In genomic region chr12:68675098-68675842, GRCh38 we compare ENCODE assay signal across 8 cellular contexts. TPM values are rescaled to one million over a fixed set of nuclear protein-coding genes. Genes with fewer than 3 reads are reported as not detected.
DNase-seq lines count a peak whose midpoint lies in the region; ATAC-seq and TF ChIP-seq lines count a peak whose summit lies in the region.
"Had no signal": no experiment of that assay in that cellular context is flagged by ENCODE, and none has a peak within 500 bp of the region (broad histone marks: within the 10 kb centered on the region; RNA-seq: fewer than 3 reads in every experiment).

No MANE protein-coding gene starts in this region.

- intact Hi-C loops in stomach (cut with DNase I; ENCODE audit: low total_unique reads): no loop called here

- no peak for TF ChIP-seq EP300 in stomach (IDR thresholded peaks at IDR 0.05)

- no peaks in the 10 kb centered on the region for H3K27me3 ChIP-seq in stomach

- H3K4me3 ChIP-seq in SK-N-MC: peak overlapping the region; percentile 47
- H3K4me3 ChIP-seq in mesodermal cell (ENCODE audit: extremely low read depth, insufficient read depth, low read length, poor library complexity, severe bottlenecking): no peak overlapping the region
- no peak overlapping the region for H3K4me3 ChIP-seq in stomach

- no peaks in the 10 kb centered on the region for H3K36me3 ChIP-seq in SK-N-MC (ENCODE audit: insufficient read depth, low read length)
- no peaks in the 10 kb centered on the region for H3K36me3 ChIP-seq in mesodermal cell (ENCODE audit: control insufficient read depth, insufficient read depth, low read length)
- H3K36me3 ChIP-seq in stomach: no peaks in the 10 kb centered on the region

- H3K9ac ChIP-seq in SK-N-MC (ENCODE audit: insufficient read length): no peak overlapping the region

- TF ChIP-seq CTCF in stomach (IDR thresholded peaks at IDR 0.05): no peak

- no peaks in the 10 kb centered on the region for H3K9me3 ChIP-seq in SK-N-MC (ENCODE audit: low read depth, low read length)
- no peaks in the 10 kb centered on the region for H3K9me3 ChIP-seq in mesodermal cell (ENCODE audit: control insufficient read depth, low read length)
- no peaks in the 10 kb centered on the region for H3K9me3 ChIP-seq in stomach

- H3K4me1 ChIP-seq in mesodermal cell (ENCODE audit: control insufficient read depth, insufficient read depth, low read length, poor library complexity, severe bottlenecking): peaks cover 15% of the 10 kb centered on the region
- peaks cover 0 to 11% (median 2%) of the 10 kb centered on the region in 4 donors for H3K4me1 ChIP-seq in stomach

- TF ChIP-seq POLR2A in stomach (IDR thresholded peaks at IDR 0.05): no peak

- DNase-seq in SK-N-MC (ENCODE audit: low read depth, low spot score): peak; percentile 53
- peak; percentile 58 to 63 for DNase-seq in activated T-cell treated with anti-CD3 and anti-CD28 coated beads, Interleukin-2, amount 50 U/mL, for 48 hours
- DNase-seq in stomach: peak; percentile 48
- no peak for DNase-seq in NCI-H524 (lab: John Stamatoyannopoulos, UW)
- no peak for DNase-seq in NCI-H2081 treated with DMSO at 0.1 percent for 48 hours (lab: John Stamatoyannopoulos, UW)
- DNase-seq: NCI-H1048 had no signal

- 100% methylated on average over 1 of the region's 5 CpGs; no CpG with 5 or more reads in 1 of the 2 experiments for WGBS in mesodermal cell (ENCODE audit: insufficient coverage in 2 of 2), 2 experiments
- 28 to 45% (median 41%) methylated on average over 5 of the region's 5 CpGs for WGBS in stomach, 5 donors

- ATAC-seq in HG03457 (IDR thresholded peaks at IDR 0.05; ENCODE audit: unreplicated experiment): no peak

- H3K27ac ChIP-seq in SK-N-MC (peak overlapping the region; percentile 53; the same call in 1 of the 2 replicates), mesodermal cell (ENCODE audit: low read depth, low read length, severe bottlenecking) (peak overlapping the region; percentile 49), stomach (peak overlapping the region in 2 of 5 donors; percentile 11 to 42)

RNA-seq across cellular contexts. Expression of gene NUP107, which starts 11.5 kb away (rescaled TPM):
- polyA plus RNA-seq in mesodermal cell (2013, experiment 1 of 2): 78.3 TPM
- 97.4 TPM for polyA plus RNA-seq in mesodermal cell (2013, experiment 2 of 2)
- total RNA-seq in stomach: 10 to 100 TPM in 4 of 5 donors, 1 to 10 TPM in 1; 9.3 to 99.1 (median 28.1) TPM
- polyA plus RNA-seq in stomach: 10 to 100 TPM in 1 of 3 donors, 1 to 10 TPM in 2; 5.7 to 13.6 (median 5.8) TPM

Comparison
In these comparisons a context has a peak if more than half of its experiments do, and no peak if none do; other contexts are left out.
1. DNase-seq: peak in SK-N-MC (single experiment), activated T-cell treated with anti-CD3 and anti-CD28 coated beads, Interleukin-2, amount 50 U/mL, for 48 hours (2 of 2) and stomach (single experiment); none in NCI-H524 (0 of 2) and NCI-H2081 treated with DMSO at 0.1 percent for 48 hours (single experiment).